ENCODE assay signal across 8 cellular contexts in the genomic region with DNA sequence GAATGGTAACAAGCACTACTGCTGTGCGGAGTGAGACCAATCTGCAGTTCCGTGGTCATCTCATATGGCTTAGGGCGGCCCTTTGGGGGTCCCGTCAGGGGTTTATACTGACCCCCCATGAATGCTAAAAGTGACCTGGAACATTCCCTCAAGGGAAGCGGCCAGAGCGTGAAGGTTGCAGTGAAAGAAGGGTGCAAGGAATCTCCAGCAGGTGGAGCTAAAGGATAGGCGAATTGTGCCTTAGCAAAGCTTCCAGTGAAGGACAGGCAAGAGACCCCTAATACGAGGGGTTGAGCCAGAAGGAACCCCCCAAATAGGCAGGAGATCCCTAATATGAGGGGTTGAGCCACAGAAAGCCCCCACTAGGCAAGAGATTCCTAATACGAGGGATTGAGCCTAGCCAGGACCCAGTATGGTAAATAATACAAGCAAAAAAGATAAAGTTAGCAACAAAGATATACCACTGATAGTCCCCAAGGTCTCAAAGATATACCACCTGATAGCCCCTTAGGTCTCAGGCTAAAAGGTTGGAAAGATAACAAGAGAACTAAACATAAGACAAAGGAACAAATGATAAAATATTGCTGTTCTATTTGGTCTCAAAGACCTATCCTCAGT. TPM values are rescaled to one million over a fixed set of nuclear protein-coding genes. Genes with fewer than 3 reads are reported as not detected.
DNase-seq lines count a peak whose midpoint lies in the region; ATAC-seq and TF ChIP-seq lines count a peak whose summit lies in the region.

No MANE protein-coding gene starts in this region.

- CTCF ChIA-PET in PC-3 (lab: Charles Lee) = interaction anchor here (0.6 to 3.6 kb wide), 4 partner anchors 127 to 166 kb away, joined by 3 to 69 read pairs (median 10); a partner anchor contains a TSS

- H3K4me3 ChIP-seq in PC-3 (ENCODE audit: low read length) = no peak overlapping the region

- H3K79me2 ChIP-seq in PC-3 (ENCODE audit: low read length) = no peaks in the 10 kb centered on the region

- intact Hi-C loops in PC-3 (cut with micrococcal nuclease) = loop anchor here (1.0 kb wide), 3 partner anchors 128 to 275 kb away; no protein-coding TSS in a partner anchor

- in situ Hi-C loops in Caki2 (cut with HindIII; ENCODE audit: low pct_unique_long_range_greater_than_20kb, low sequenced_read_pairs) = no loop called here

- H3K27ac ChIP-seq in PC-3 (ENCODE audit: low read length) = no peak overlapping the region

- no peaks in the 10 kb centered on the region for H3K9me2 ChIP-seq in PC-3 (replicated peaks; ENCODE audit: low read length)

- ATAC-seq in PC-3 (peak; percentile 53), HG02610 (IDR thresholded peaks at IDR 0.05; ENCODE audit: unreplicated experiment) (no peak), GM18519 (IDR thresholded peaks at IDR 0.05; ENCODE audit: low FRiP score, unreplicated experiment) (no peak)

- H2AFZ ChIP-seq in PC-3 (ENCODE audit: low read length) = no peak overlapping the region

- peak; percentile 88 for TF ChIP-seq CTCF in PC-3 (conservative IDR thresholded peaks at IDR 0.05; ENCODE audit: low read depth, low read length)

- peaks cover 5% of the 10 kb centered on the region for H3F3A ChIP-seq in PC-3 (ENCODE audit: low read length, unreplicated experiment)

- H3K4me2 ChIP-seq in PC-3 (ENCODE audit: low read length) = no peak overlapping the region

- H3K27me3 ChIP-seq in PC-3 (ENCODE audit: low read length) = no peaks in the 10 kb centered on the region

- no peaks in the 10 kb centered on the region for H3K9me3 ChIP-seq in PC-3 (ENCODE audit: low read length)

- H3K36me3 ChIP-seq in PC-3 (ENCODE audit: low read depth, low read length) = no peaks in the 10 kb centered on the region

- no peaks in the 10 kb centered on the region for H4K20me1 ChIP-seq in PC-3 (ENCODE audit: low read length)

- POLR2A ChIA-PET in PC-3 (lab: Charles Lee; ENCODE audit: unreplicated experiment) = interaction anchor here (0.6 kb wide), 1 partner anchor 173 kb away, joined by 3 read pairs; a partner anchor contains a TSS

- no TSS peak for BruUV-seq in PC-3 (replicated peaks; lab: Mats Ljungman, UMichigan)

- H3K9ac ChIP-seq in PC-3 (ENCODE audit: low read length) = no peak overlapping the region

- DNase-seq in Caki2 (ENCODE audit: low read depth) (peak; percentile 35), HT1080 (ENCODE audit: low read depth) (peak; percentile 56), PC-3 (peak; percentile 83), globus pallidus (ENCODE audit: low spot score) (peak; percentile 61), pons (ENCODE audit: low spot score) (peak; percentile 68)
- peak; percentile 75 for DNase-seq in activated effector memory CD4-positive, alpha-beta T cell treated with anti-CD3 and anti-CD28 coated beads, Interleukin-2, amount 50 U/mL, for 16 hours

- H3K4me1 ChIP-seq in PC-3 (ENCODE audit: insufficient read depth, low read length) = peaks cover 21% of the 10 kb centered on the region

RNA-seq across cellular contexts. Expression of a gene that starts 27.5 kb away (rescaled TPM):
- 39.9 and 45.3 TPM in 2 replicates for total RNA-seq in Caki2 (2014; rRNA removed; shearing (Covaris generic); ENCODE audit: low replicate concordance)
- total RNA-seq in HT1080 (2014; rRNA removed; shearing (Covaris generic)) = 20.2 and 30.4 TPM in 2 replicates
- 19.7 and 20.4 TPM in 2 replicates for polyA plus RNA-seq in HT1080 (2015; cell fraction: cytosol; rRNA removed)
- 10.1 and 15.9 TPM in 2 replicates for polyA plus RNA-seq in HT1080 (2015; cell fraction: nucleus; rRNA removed)
- 35.2 and 37.4 TPM in 2 replicates for total RNA-seq in PC-3 (2014; rRNA removed)

RNA-seq across cellular contexts. Expression of a gene that starts 32.8 kb away (rescaled TPM):
- 0.68 and 1.5 TPM in 2 replicates for total RNA-seq in Caki2 (2014; rRNA removed; shearing (Covaris generic); ENCODE audit: low replicate concordance)
- 5.8 and 7.2 TPM in 2 replicates for total RNA-seq in HT1080 (2014; rRNA removed; shearing (Covaris generic))
- polyA plus RNA-seq in HT1080 (2015; cell fraction: cytosol; rRNA removed) = 4.1 and 4.2 TPM in 2 replicates
- polyA plus RNA-seq in HT1080 (2015; cell fraction: nucleus; rRNA removed) = 31.2 and 36.4 TPM in 2 replicates
- total RNA-seq in PC-3 (2014; rRNA removed) = 9.4 and 10.2 TPM in 2 replicates

RNA-seq across cellular contexts. Expression of a gene that starts 50.4 kb away (rescaled TPM):
- total RNA-seq in Caki2 (2014; rRNA removed; shearing (Covaris generic); ENCODE audit: low replicate concordance) = not detected in 2 replicates
- total RNA-seq in HT1080 (2014; rRNA removed; shearing (Covaris generic)) = not detected in 2 replicates
- not detected in 2 replicates for polyA plus RNA-seq in HT1080 (2015; cell fraction: cytosol; rRNA removed)
- polyA plus RNA-seq in HT1080 (2015; cell fraction: nucleus; rRNA removed) = not detected in 2 replicates
- not detected in 2 replicates for total RNA-seq in PC-3 (2014; rRNA removed)

RNA-seq across cellular contexts. Expression of a gene that starts 59.8 kb away (rescaled TPM):
- not detected in 2 replicates for total RNA-seq in Caki2 (2014; rRNA removed; shearing (Covaris generic); ENCODE audit: low replicate concordance)
- total RNA-seq in HT1080 (2014; rRNA removed; shearing (Covaris generic)) = not detected in 2 replicates
- polyA plus RNA-seq in HT1080 (2015; cell fraction: cytosol; rRNA removed) = not detected in 2 replicates
- polyA plus RNA-seq in HT1080 (2015; cell fraction: nucleus; rRNA removed) = not detected in 2 replicates
- total RNA-seq in PC-3 (2014; rRNA removed) = not detected in 2 replicates
